Comparison of ENCODE assay signal across 18 cellular contexts in the genomic region with DNA sequence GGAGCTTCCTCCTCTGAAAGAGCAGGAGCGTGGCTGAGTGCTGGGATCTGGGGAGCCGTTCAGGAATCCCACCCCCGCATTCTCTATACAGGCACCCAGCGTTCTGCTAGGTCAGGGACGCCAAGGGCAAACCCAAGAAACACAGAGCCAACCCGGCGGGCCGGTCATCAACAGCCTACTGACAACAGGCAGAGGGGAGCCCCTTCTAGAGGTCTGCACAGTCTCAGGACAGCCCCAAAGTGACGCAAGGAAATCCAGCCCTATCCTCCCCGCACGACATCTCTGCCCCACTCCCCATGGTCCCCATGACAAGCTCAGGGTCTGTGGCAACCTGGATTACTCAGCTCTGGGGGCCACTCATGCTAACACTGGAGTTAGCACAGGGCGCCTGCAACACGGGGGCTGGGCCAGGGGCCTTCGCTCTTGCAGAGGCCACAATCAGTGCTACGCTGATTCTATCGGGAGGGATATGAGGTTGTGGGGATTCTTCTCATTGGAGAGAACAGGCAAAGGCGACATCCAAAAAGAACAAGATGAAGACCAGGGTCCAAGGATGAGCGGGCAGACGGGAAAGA.
DNase-seq lines count a peak whose midpoint lies in the region; ATAC-seq and TF ChIP-seq lines count a peak whose summit lies in the region.
"Had no signal": no experiment of that assay in that cellular context is flagged by ENCODE, and none has a peak within 500 bp of the region (broad histone marks: within the 10 kb centered on the region; RNA-seq: fewer than 3 reads in every experiment).

No MANE protein-coding gene starts in this region.

- no peaks in the 10 kb centered on the region for H3K9me2 ChIP-seq in GM23338 (ENCODE audit: insufficient read depth)

- H3K27ac Mint-ChIP-seq in GM23338, result peak overlapping the region; percentile 13; the same call in 1 of the 2 replicates
- peak overlapping the region; percentile 57 for H3K27ac Mint-ChIP-seq in endothelial cell (ENCODE audit: unreplicated experiment)
- H3K27ac Mint-ChIP-seq: CD8-positive, alpha-beta memory T cell had no signal

- H3K4me2 ChIP-seq in GM23338, result no peak overlapping the region
- H3K4me2 ChIP-seq: A549; BLaER1 treated with 17β-estradiol and CSF1 and Interleukin-3, amounts not matched to agents 10 nM and 100 nM had no signal

- H3K36me3 ChIP-seq in GM23338 (ENCODE audit: insufficient read depth) (peaks cover 39% of the 10 kb centered on the region), mesodermal cell (ENCODE audit: control insufficient read depth, insufficient read depth, low read length) (peaks cover 85% of the 10 kb centered on the region), suprapubic skin (peaks cover 45% of the 10 kb centered on the region), WERI-Rb-1 (peaks cover 44% of the 10 kb centered on the region)

- no peak overlapping the region for H3K4me3 Mint-ChIP-seq in GM23338
- H3K4me3 Mint-ChIP-seq in endothelial cell (ENCODE audit: unreplicated experiment), result peak overlapping the region; percentile 28
- H3K4me3 Mint-ChIP-seq: CD8-positive, alpha-beta memory T cell had no signal

- H3K9me3 ChIP-seq in mesodermal cell (ENCODE audit: control insufficient read depth, low read length), result no peaks in the 10 kb centered on the region
- no peaks in the 10 kb centered on the region for H3K9me3 ChIP-seq in suprapubic skin
- H3K9me3 ChIP-seq in WERI-Rb-1 (ENCODE audit: severe bottlenecking), result no peaks in the 10 kb centered on the region
- H3K9me3 ChIP-seq: A549; BLaER1 treated with 17β-estradiol and CSF1 and Interleukin-3, amounts not matched to agents 10 nM and 100 nM had no signal

- H3K36me3 Mint-ChIP-seq in GM23338 (ENCODE audit: low read depth) (peaks cover 69% of the 10 kb centered on the region), endothelial cell (ENCODE audit: low read depth, unreplicated experiment) (peaks cover 60% of the 10 kb centered on the region)
- H3K36me3 Mint-ChIP-seq: CD8-positive, alpha-beta memory T cell had no signal

- H3K4me1 Mint-ChIP-seq in GM23338 (peaks cover 10% of the 10 kb centered on the region), endothelial cell (ENCODE audit: unreplicated experiment) (peaks cover 38% of the 10 kb centered on the region)
- H3K4me1 Mint-ChIP-seq: CD8-positive, alpha-beta memory T cell had no signal

- TF ChIP-seq POLR2A in suprapubic skin (IDR thresholded peaks at IDR 0.05), result no peak

- H3F3A ChIP-seq in GM23338 (replicated peaks; ENCODE audit: low read depth), result no peaks in the 10 kb centered on the region

- WGBS in mesodermal cell (ENCODE audit: insufficient coverage in 2 of 2), 2 experiments, result 96 to 97% methylated on average over 17 to 18 of the region's 19 CpGs
- 89% methylated on average over 14 of the region's 19 CpGs for WGBS in suprapubic skin

- H3K4me1 ChIP-seq in GM23338 (ENCODE audit: insufficient read depth), result no peaks in the 10 kb centered on the region
- no peaks in the 10 kb centered on the region for H3K4me1 ChIP-seq in mesodermal cell (ENCODE audit: control insufficient read depth, insufficient read depth, low read length, poor library complexity, severe bottlenecking)
- no peaks in the 10 kb centered on the region for H3K4me1 ChIP-seq in suprapubic skin
- H3K4me1 ChIP-seq: A549; BLaER1 treated with 17β-estradiol and CSF1 and Interleukin-3, amounts not matched to agents 10 nM and 100 nM had no signal

- no peak for TF ChIP-seq EP300 in suprapubic skin (IDR thresholded peaks at IDR 0.05)

- no peak for ATAC-seq in GM23338
- ATAC-seq: A549, GM12878 had no signal

- no peak overlapping the region for H2AFZ ChIP-seq in GM23338

- H3K4me3 ChIP-seq in GM23338 (no peak overlapping the region), mesodermal cell (ENCODE audit: extremely low read depth, insufficient read depth, low read length, poor library complexity, severe bottlenecking) (no peak overlapping the region), suprapubic skin (no peak overlapping the region), WERI-Rb-1 (ENCODE audit: low read depth, low read length) (no peak overlapping the region)
- H3K4me3 ChIP-seq: A549; BLaER1 treated with 17β-estradiol and CSF1 and Interleukin-3, amounts not matched to agents 10 nM and 100 nM; GM12878 had no signal

- H3K9me3 Mint-ChIP-seq in GM23338, result no peaks in the 10 kb centered on the region
- no peaks in the 10 kb centered on the region for H3K9me3 Mint-ChIP-seq in endothelial cell (ENCODE audit: unreplicated experiment)

- DNase-seq in GM23338 (ENCODE audit: low spot score) (no peak), endothelial cell (ENCODE audit: low spot score) (no peak), suprapubic skin (ENCODE audit: low spot score in 2 of 2) (peak; percentile 49 to 71), HK-2 (ENCODE audit: unreplicated experiment) (no peak), WERI-Rb-1 (no peak)
- DNase-seq in activated CD4-positive, alpha-beta T cell treated with anti-CD3 and anti-CD28 coated beads for 4 hours, result no peak
- DNase-seq: CD8-positive, alpha-beta memory T cell; DMS53; EL; HCEC 1CT; KG1; NCI-H1105 treated with DMSO at 0.1 percent for 48 hours; NCI-H1694 treated with DMSO at 0.1 percent for 48 hours; SHP77 treated with DMSO at 0.1 percent for 48 hours had no signal

- no peaks in the 10 kb centered on the region for H3K27me3 ChIP-seq in GM23338 (ENCODE audit: insufficient read depth)
- no peaks in the 10 kb centered on the region for H3K27me3 ChIP-seq in suprapubic skin
- no peaks in the 10 kb centered on the region for H3K27me3 ChIP-seq in WERI-Rb-1 (ENCODE audit: insufficient read depth, low read depth, severe bottlenecking)
- H3K27me3 ChIP-seq: BLaER1 treated with 17β-estradiol and CSF1 and Interleukin-3, amounts not matched to agents 10 nM and 100 nM had no signal

- no peak for TF ChIP-seq CTCF in GM23338 (conservative IDR thresholded peaks at IDR 0.05; ENCODE audit: low read depth in 2 of 2)
- no peak for TF ChIP-seq CTCF in endothelial cell (IDR thresholded peaks at IDR 0.05; ENCODE audit: unreplicated experiment)
- no peak for TF ChIP-seq CTCF in suprapubic skin (IDR thresholded peaks at IDR 0.05)
- TF ChIP-seq CTCF in WERI-Rb-1 (IDR thresholded peaks at IDR 0.05; ENCODE audit: low read depth, low read length), result no peak

- H3K27ac ChIP-seq in GM23338 (ENCODE audit: low read depth), result 0 out of 2 replicates have a peak overlapping the region, but pooled peaks have one; percentile 19
- H3K27ac ChIP-seq in mesodermal cell (ENCODE audit: low read depth, low read length, severe bottlenecking), result peak overlapping the region; percentile 23
- no peak overlapping the region for H3K27ac ChIP-seq in suprapubic skin
- H3K27ac ChIP-seq in WERI-Rb-1, result no peak overlapping the region
- H3K27ac ChIP-seq: A549; BLaER1 treated with 17β-estradiol and CSF1 and Interleukin-3, amounts not matched to agents 10 nM and 100 nM had no signal

- peaks cover 4% of the 10 kb centered on the region; the same call in 1 of the 2 replicates for H3K79me2 ChIP-seq in GM23338 (replicated peaks; ENCODE audit: insufficient read depth)

- H4K20me1 ChIP-seq in GM23338 (replicated peaks; ENCODE audit: insufficient read depth), result peaks cover 3% of the 10 kb centered on the region; the same call in 1 of the 2 replicates

- H3K27me3 Mint-ChIP-seq in GM23338 (ENCODE audit: insufficient read depth, low read depth, poor library complexity) (peaks cover 3% of the 10 kb centered on the region), endothelial cell (ENCODE audit: unreplicated experiment) (peaks cover 20% of the 10 kb centered on the region)

TF ChIP-seq in GM23338, 12 proteins besides CTCF, POLR2A, EP300 and RAD21 (continues in another document):
- TF ChIP-seq EZH2phosphoT487 (IDR thresholded peaks at IDR 0.05; ENCODE audit: unreplicated experiment) (no peak), ZNF114 (CRISPR knock-in tag; IDR thresholded peaks at IDR 0.05) (no peak), EZH2 (IDR thresholded peaks at IDR 0.05; ENCODE audit: low read depth, unreplicated experiment) (no peak), JUNB (IDR thresholded peaks at IDR 0.05; ENCODE audit: unreplicated experiment) (no peak)

Comparison
In these comparisons a context has a peak if more than half of its experiments do, and no peak if none do; other contexts are left out.
1. DNase-seq: peak in suprapubic skin (2 of 2); none in GM23338 (single experiment), endothelial cell (single experiment), activated CD4-positive, alpha-beta T cell treated with anti-CD3 and anti-CD28 coated beads for 4 hours (0 of 2), HK-2 (single experiment) and WERI-Rb-1 (single experiment).
2. H3K27ac ChIP-seq: peak in GM23338 (single experiment) and mesodermal cell (single experiment); none in suprapubic skin (single experiment) and WERI-Rb-1 (single experiment).